ENCODE assay signal across 17 cellular contexts in the genomic region with DNA sequence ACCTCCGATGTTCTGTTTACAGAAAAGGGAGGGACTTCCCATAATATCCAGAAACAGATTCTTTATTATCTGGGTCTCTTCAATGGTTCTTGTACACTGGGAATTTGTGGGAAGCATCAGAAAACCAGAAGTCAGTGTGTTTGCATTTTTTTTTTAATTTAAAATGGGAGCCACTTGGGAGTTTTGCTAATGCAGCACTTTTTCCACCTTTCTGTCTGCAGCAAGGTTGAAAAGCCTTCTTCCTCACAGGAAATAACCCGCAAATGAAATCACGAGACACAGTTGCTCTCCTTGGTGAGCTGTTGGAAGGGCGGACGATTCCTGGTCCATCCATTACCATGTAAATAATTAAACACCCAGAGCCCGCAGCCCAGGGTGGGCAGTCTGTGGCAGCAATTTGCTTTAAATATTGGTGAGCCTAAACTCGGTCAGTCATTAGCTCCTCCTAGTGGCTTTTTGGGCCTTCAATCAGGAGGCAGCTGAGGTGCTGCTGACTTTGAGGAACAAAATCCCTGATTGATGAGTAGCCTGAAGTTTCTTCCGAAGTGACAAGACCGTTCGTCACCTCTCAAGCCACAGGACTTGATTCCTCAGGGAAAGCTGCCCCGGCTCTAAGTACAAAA.
DNase-seq lines count a peak whose midpoint lies in the region; ATAC-seq and TF ChIP-seq lines count a peak whose summit lies in the region.
"Had no signal": no experiment of that assay in that cellular context is flagged by ENCODE, and none has a peak within 500 bp of the region (broad histone marks: within the 10 kb centered on the region; RNA-seq: fewer than 3 reads in every experiment).

No MANE protein-coding gene starts in this region.

- DNase-seq in AG04450 (ENCODE audit: low read depth, low spot score), result no peak
- DNase-seq in HCT116 (ENCODE audit: low read depth, low spot score), result peak; percentile 3
- DNase-seq in amniotic epithelial cell (ENCODE audit: low read depth), result peak; percentile 3
- peak; percentile 31 for DNase-seq in kidney glomerular epithelial cell (lab: John Stamatoyannopoulos, UW)
- no peak for DNase-seq in NCI-H1105 treated with DMSO at 0.1 percent for 48 hours (lab: John Stamatoyannopoulos, UW)
- DNase-seq in C1 segment of cervical spinal cord (lab: John Stamatoyannopoulos, UW), result no peak
- DNase-seq in stimulated activated CD4-positive, alpha-beta T cell treated with anti-CD3 and anti-CD28 coated beads, Interleukin-2, amount 100 ng/mL, for 24 hours, result no peak
- DNase-seq in stimulated activated naive CD4-positive, alpha-beta T cell (lab: John Stamatoyannopoulos, UW), result no peak
- DNase-seq: activated CD8-positive, alpha-beta memory T cell treated with anti-CD3 and anti-CD28 coated beads for 24 hours; cortex of kidney; foreskin keratinocyte; GM23248; KG1; NCI-H2171; occipital lobe; PC-9 had no signal

- peak; percentile 38 for TF ChIP-seq CTCF in AG04450 (IDR thresholded peaks at IDR 0.05; ENCODE audit: low read depth, low read length)
- TF ChIP-seq CTCF in HCT116 (IDR thresholded peaks at IDR 0.05 in 2 of 3, conservative IDR thresholded peaks at IDR 0.05 in 1 of 3; ENCODE audit: borderline replicate concordance in 1 of 3, insufficient read depth in 1 of 3, low read depth in 2 of 3, low read length in 2 of 3), result peak; percentile 39 to 47 (median 43); a peak in 5 of 6 replicates

- no peaks in the 10 kb centered on the region for H3K27me3 ChIP-seq in AG04450 (ENCODE audit: control insufficient read depth, insufficient read depth, low read length)
- H3K27me3 ChIP-seq in HCT116 (ENCODE audit: insufficient read depth, low read length), result peaks cover 3% of the 10 kb centered on the region; the same call in 1 of the 2 replicates
- H3K27me3 ChIP-seq: BLaER1 treated with 17β-estradiol and CSF1 and Interleukin-3, amounts not matched to agents 10 nM and 100 nM; foreskin keratinocyte had no signal

- no peaks in the 10 kb centered on the region for H3K79me2 ChIP-seq in HCT116 (ENCODE audit: insufficient read depth, low read length)

- H3K4me1 ChIP-seq in HCT116 (ENCODE audit: control insufficient read depth in 1 of 2, insufficient read depth in 2 of 2, low read length in 2 of 2), result no peaks in the 10 kb centered on the region

- H3K4me3 ChIP-seq in AG04450 (ENCODE audit: low read depth, low read length) (no peak overlapping the region), HCT116 (replicated peaks in 1 of 2; ENCODE audit: low read depth in 1 of 2, low read length in 2 of 2) (no peak overlapping the region)
- H3K4me3 ChIP-seq: BLaER1 treated with 17β-estradiol and CSF1 and Interleukin-3, amounts not matched to agents 10 nM and 100 nM; GM23248; PC-9 had no signal

- no TSS peak for BruUV-seq in HCT116 (replicated peaks; lab: Mats Ljungman, UMichigan)

- TF ChIP-seq POLR2A in HCT116 (IDR thresholded peaks at IDR 0.05; ENCODE audit: borderline replicate concordance, extremely low read depth, insufficient read depth, insufficient read length), result no peak

- CTCF ChIA-PET in AG04450 (lab: Charles Lee), result interaction anchor here (0.6 to 0.8 kb wide), 2 partner anchors 217 to 996 kb away, joined by 3 read pairs; no protein-coding TSS in a partner anchor
- CTCF ChIA-PET in HCT116 (lab: Charles Lee), result no interaction called here

- POLR2A ChIA-PET in AG04450 (lab: Yijun Ruan, JAX), result no interaction called here
- POLR2A ChIA-PET in HCT116 (lab: Charles Lee), result no interaction called here

- peak; percentile 81 for ATAC-seq in HCT116
- ATAC-seq: foreskin keratinocyte had no signal

- H3K9ac ChIP-seq in HCT116 (ENCODE audit: low read length), result no peak overlapping the region
- H3K9ac ChIP-seq: BLaER1 treated with 17β-estradiol and CSF1 and Interleukin-3, amounts not matched to agents 10 nM and 100 nM; GM23248 had no signal

- H3K9me2 ChIP-seq in HCT116 (ENCODE audit: insufficient read depth), result no peaks in the 10 kb centered on the region

- no peak overlapping the region for H3K27ac ChIP-seq in AG04450 (ENCODE audit: low read depth, low read length)
- H3K27ac ChIP-seq in HCT116 (ENCODE audit: low read depth, low read length), result no peak overlapping the region
- H3K27ac ChIP-seq: BLaER1 treated with 17β-estradiol and CSF1 and Interleukin-3, amounts not matched to agents 10 nM and 100 nM; foreskin keratinocyte; GM23248; PC-9 had no signal

- peak; percentile 67 for TF ChIP-seq RAD21 in HCT116 (IDR thresholded peaks at IDR 0.05; ENCODE audit: low read depth)

- H2AFZ ChIP-seq in HCT116 (ENCODE audit: low read depth, low read length, poor library complexity, severe bottlenecking), result no peak overlapping the region
- H2AFZ ChIP-seq: GM23248, PC-9 had no signal

- RAD21 ChIA-PET in HCT116 (lab: Charles Lee; ENCODE audit: low non-redundant PET in 1 of 2, low total read pairs in 2 of 2, uncharacterized antibody in 2 of 2, unreplicated experiment in 2 of 2), result no interaction called here

- H3K4me2 ChIP-seq in HCT116 (ENCODE audit: low read length), result no peak overlapping the region
- H3K4me2 ChIP-seq: BLaER1 treated with 17β-estradiol and CSF1 and Interleukin-3, amounts not matched to agents 10 nM and 100 nM; PC-9 had no signal

- H4K20me1 ChIP-seq in HCT116 (ENCODE audit: insufficient read depth), result no peaks in the 10 kb centered on the region
- H4K20me1 ChIP-seq: BLaER1 treated with 17β-estradiol and CSF1 and Interleukin-3, amounts not matched to agents 10 nM and 100 nM had no signal

- intact Hi-C loops in HCT116 (cut with micrococcal nuclease), result loop anchor here (1.0 kb wide), 1 partner anchor 413 kb away; no protein-coding TSS in a partner anchor

- no peaks in the 10 kb centered on the region; the same call in 1 of the 2 replicates for H3K9me3 ChIP-seq in AG04450 (ENCODE audit: control insufficient read depth, insufficient read depth, low read length)
- H3K9me3 ChIP-seq in HCT116 (ENCODE audit: control insufficient read depth in 1 of 2, insufficient read depth in 1 of 2, low read depth in 1 of 2, low read length in 2 of 2), result no peaks in the 10 kb centered on the region

- no peaks in the 10 kb centered on the region for H3K36me3 ChIP-seq in HCT116 (ENCODE audit: control insufficient read depth in 1 of 2, insufficient read depth in 2 of 2, low read length in 2 of 2)
- H3K36me3 ChIP-seq: BLaER1 treated with 17β-estradiol and CSF1 and Interleukin-3, amounts not matched to agents 10 nM and 100 nM had no signal

TF ChIP-seq in HCT116, 20 proteins besides CTCF, POLR2A, EP300 and RAD21:
- TF ChIP-seq, protein P1, sequence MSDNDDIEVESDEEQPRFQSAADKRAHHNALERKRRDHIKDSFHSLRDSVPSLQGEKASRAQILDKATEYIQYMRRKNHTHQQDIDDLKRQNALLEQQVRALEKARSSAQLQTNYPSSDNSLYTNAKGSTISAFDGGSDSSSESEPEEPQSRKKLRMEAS (IDR thresholded peaks at IDR 0.05), result no peak
- TF ChIP-seq, protein P2, sequence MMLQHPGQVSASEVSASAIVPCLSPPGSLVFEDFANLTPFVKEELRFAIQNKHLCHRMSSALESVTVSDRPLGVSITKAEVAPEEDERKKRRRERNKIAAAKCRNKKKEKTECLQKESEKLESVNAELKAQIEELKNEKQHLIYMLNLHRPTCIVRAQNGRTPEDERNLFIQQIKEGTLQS (IDR thresholded peaks at IDR 0.05), result no peak
- TF ChIP-seq POLR2AphosphoS5 (IDR thresholded peaks at IDR 0.05; ENCODE audit: low read depth, low read length) (no peak), TCF7L2 (IDR thresholded peaks at IDR 0.05; ENCODE audit: borderline replicate concordance, extremely low read depth, insufficient read depth, insufficient read length) (no peak), FOSL1 (IDR thresholded peaks at IDR 0.05; ENCODE audit: low read depth) (no peak)
- TF ChIP-seq, protein P3, sequence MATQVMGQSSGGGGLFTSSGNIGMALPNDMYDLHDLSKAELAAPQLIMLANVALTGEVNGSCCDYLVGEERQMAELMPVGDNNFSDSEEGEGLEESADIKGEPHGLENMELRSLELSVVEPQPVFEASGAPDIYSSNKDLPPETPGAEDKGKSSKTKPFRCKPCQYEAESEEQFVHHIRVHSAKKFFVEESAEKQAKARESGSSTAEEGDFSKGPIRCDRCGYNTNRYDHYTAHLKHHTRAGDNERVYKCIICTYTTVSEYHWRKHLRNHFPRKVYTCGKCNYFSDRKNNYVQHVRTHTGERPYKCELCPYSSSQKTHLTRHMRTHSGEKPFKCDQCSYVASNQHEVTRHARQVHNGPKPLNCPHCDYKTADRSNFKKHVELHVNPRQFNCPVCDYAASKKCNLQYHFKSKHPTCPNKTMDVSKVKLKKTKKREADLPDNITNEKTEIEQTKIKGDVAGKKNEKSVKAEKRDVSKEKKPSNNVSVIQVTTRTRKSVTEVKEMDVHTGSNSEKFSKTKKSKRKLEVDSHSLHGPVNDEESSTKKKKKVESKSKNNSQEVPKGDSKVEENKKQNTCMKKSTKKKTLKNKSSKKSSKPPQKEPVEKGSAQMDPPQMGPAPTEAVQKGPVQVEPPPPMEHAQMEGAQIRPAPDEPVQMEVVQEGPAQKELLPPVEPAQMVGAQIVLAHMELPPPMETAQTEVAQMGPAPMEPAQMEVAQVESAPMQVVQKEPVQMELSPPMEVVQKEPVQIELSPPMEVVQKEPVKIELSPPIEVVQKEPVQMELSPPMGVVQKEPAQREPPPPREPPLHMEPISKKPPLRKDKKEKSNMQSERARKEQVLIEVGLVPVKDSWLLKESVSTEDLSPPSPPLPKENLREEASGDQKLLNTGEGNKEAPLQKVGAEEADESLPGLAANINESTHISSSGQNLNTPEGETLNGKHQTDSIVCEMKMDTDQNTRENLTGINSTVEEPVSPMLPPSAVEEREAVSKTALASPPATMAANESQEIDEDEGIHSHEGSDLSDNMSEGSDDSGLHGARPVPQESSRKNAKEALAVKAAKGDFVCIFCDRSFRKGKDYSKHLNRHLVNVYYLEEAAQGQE (IDR thresholded peaks at IDR 0.05; ENCODE audit: low read depth), result no peak
- TF ChIP-seq, protein P4, sequence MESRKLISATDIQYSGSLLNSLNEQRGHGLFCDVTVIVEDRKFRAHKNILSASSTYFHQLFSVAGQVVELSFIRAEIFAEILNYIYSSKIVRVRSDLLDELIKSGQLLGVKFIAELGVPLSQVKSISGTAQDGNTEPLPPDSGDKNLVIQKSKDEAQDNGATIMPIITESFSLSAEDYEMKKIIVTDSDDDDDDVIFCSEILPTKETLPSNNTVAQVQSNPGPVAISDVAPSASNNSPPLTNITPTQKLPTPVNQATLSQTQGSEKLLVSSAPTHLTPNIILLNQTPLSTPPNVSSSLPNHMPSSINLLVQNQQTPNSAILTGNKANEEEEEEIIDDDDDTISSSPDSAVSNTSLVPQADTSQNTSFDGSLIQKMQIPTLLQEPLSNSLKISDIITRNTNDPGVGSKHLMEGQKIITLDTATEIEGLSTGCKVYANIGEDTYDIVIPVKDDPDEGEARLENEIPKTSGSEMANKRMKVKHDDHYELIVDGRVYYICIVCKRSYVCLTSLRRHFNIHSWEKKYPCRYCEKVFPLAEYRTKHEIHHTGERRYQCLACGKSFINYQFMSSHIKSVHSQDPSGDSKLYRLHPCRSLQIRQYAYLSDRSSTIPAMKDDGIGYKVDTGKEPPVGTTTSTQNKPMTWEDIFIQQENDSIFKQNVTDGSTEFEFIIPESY (IDR thresholded peaks at IDR 0.05; ENCODE audit: extremely low read depth, insufficient replicate concordance, low read length), result no peak

Comparison
In these comparisons a context has a peak if more than half of its experiments do, and no peak if none do; other contexts are left out.
1. DNase-seq: peak in HCT116 (single experiment), amniotic epithelial cell (single experiment) and kidney glomerular epithelial cell (single experiment); none in AG04450 (single experiment), NCI-H1105 treated with DMSO at 0.1 percent for 48 hours (single experiment), C1 segment of cervical spinal cord (0 of 14), stimulated activated CD4-positive, alpha-beta T cell treated with anti-CD3 and anti-CD28 coated beads, Interleukin-2, amount 100 ng/mL, for 24 hours (0 of 2) and stimulated activated naive CD4-positive, alpha-beta T cell (0 of 6).